8 cellular contexts compared by ENCODE assay signal in genomic region chr15:60916674-60917468, GRCh38.
DNase-seq lines count a peak whose midpoint lies in the region; ATAC-seq and TF ChIP-seq lines count a peak whose summit lies in the region.

No MANE protein-coding gene starts in this region.

- H3K4me1 ChIP-seq in neuronal stem cell (ENCODE audit: control insufficient read depth in 2 of 2, insufficient read depth in 1 of 2, low read depth in 1 of 2, low read length in 2 of 2) (peaks cover 2 to 5% of the 10 kb centered on the region in 2 donors), stomach (peaks cover 18 to 54% (median 34%) of the 10 kb centered on the region in 4 donors)

- H3K36me3 ChIP-seq in neuronal stem cell (replicated peaks in 1 of 2; ENCODE audit: control insufficient read depth in 2 of 2, insufficient read depth in 2 of 2, low read length in 2 of 2) = no peaks in the 10 kb centered on the region
- H3K36me3 ChIP-seq in stomach = no peaks in the 10 kb centered on the region

- no peak overlapping the region for H2BK5ac ChIP-seq in neuronal stem cell (ENCODE audit: low read length)

- H3K27me3 Mint-ChIP-seq in activated T-helper 17 cell treated with anti-CD3 and anti-CD28 coated beads, Interleukin-2, amount 50 U/mL, for 72 hours = no peaks in the 10 kb centered on the region

- no peak overlapping the region for H2AK5ac ChIP-seq in neuronal stem cell (ENCODE audit: low read depth, low read length)

- no peak overlapping the region for H3K9ac ChIP-seq in neuronal stem cell (ENCODE audit: low read depth, low read length, poor library complexity)

- no peak overlapping the region for H2BK12ac ChIP-seq in neuronal stem cell (ENCODE audit: low read length)

- no peak overlapping the region for H2BK120ac ChIP-seq in neuronal stem cell (ENCODE audit: low read depth, low read length)

- ATAC-seq in GM21526 (IDR thresholded peaks at IDR 0.05; ENCODE audit: low FRiP score, unreplicated experiment) = peak; percentile 71
- peak; percentile 92 for ATAC-seq in activated T-helper 17 cell treated with anti-CD3 and anti-CD28 coated beads, Interleukin-2, amount 50 U/mL, for 72 hours (replicated peaks)

- WGBS in neuronal stem cell (ENCODE audit: extremely low coverage in 2 of 2, insufficient read length in 2 of 2, insufficient replicate concordance in 1 of 2), 2 donors = no CpG with 5 or more reads among the region's 8 CpGs
- WGBS in stomach, 5 donors = 14 to 24% (median 20%) methylated on average over 7 to 8 of the region's 8 CpGs

- no peaks in the 10 kb centered on the region for H3K36me3 Mint-ChIP-seq in activated T-helper 17 cell treated with anti-CD3 and anti-CD28 coated beads, Interleukin-2, amount 50 U/mL, for 72 hours (ENCODE audit: low read depth)

- H3K4me1 Mint-ChIP-seq in activated T-helper 17 cell treated with anti-CD3 and anti-CD28 coated beads, Interleukin-2, amount 50 U/mL, for 72 hours = peaks cover 22% of the 10 kb centered on the region

- peak in 5 of 7 experiments; percentile 67 to 90 (median 81) for TF ChIP-seq CTCF in stomach (IDR thresholded peaks at IDR 0.05)

- in situ Hi-C loops in KBM-7 (cut with MboI; ENCODE audit: low pct_unique_long_range_greater_than_20kb, low sequenced_read_pairs) = no loop called here

- no peaks in the 10 kb centered on the region for H3K9me3 Mint-ChIP-seq in activated T-helper 17 cell treated with anti-CD3 and anti-CD28 coated beads, Interleukin-2, amount 50 U/mL, for 72 hours

- H4K91ac ChIP-seq in neuronal stem cell (ENCODE audit: low read depth, low read length, poor library complexity) = no peak overlapping the region

- H3K27ac Mint-ChIP-seq in activated T-helper 17 cell treated with anti-CD3 and anti-CD28 coated beads, Interleukin-2, amount 50 U/mL, for 72 hours = peak overlapping the region; percentile 25

- no peak for TF ChIP-seq EP300 in stomach (IDR thresholded peaks at IDR 0.05)

- H3K14ac ChIP-seq in neuronal stem cell (ENCODE audit: low read length) = no peak overlapping the region

- no peak overlapping the region for H3K4me3 ChIP-seq in neuronal stem cell (ENCODE audit: low read length in 2 of 2)
- H3K4me3 ChIP-seq in stomach = no peak overlapping the region

- H2BK15ac ChIP-seq in neuronal stem cell (ENCODE audit: low read length) = no peak overlapping the region

- peak overlapping the region; percentile 48 for H3K4me3 Mint-ChIP-seq in activated T-helper 17 cell treated with anti-CD3 and anti-CD28 coated beads, Interleukin-2, amount 50 U/mL, for 72 hours

- DNase-seq in D341Med (ENCODE audit: low spot score) = peak; percentile 81
- peak; percentile 81 for DNase-seq in KBM-7
- peak; percentile 66 for DNase-seq in RPMI7951 (ENCODE audit: low read depth)
- peak; percentile 82 for DNase-seq in fibroblast of the conjunctiva (ENCODE audit: low read depth)
- DNase-seq in neuronal stem cell (ENCODE audit: low spot score) = peak; percentile 78
- peak; percentile 81 for DNase-seq in stomach

- no peak for TF ChIP-seq POLR2A in stomach (IDR thresholded peaks at IDR 0.05)

- H3K4ac ChIP-seq in neuronal stem cell (ENCODE audit: low read length) = no peak overlapping the region

- intact Hi-C loops in stomach (cut with DNase I; ENCODE audit: low total_unique reads) = loop anchor here (10.0 kb wide), 1 partner anchor 332 kb away; no protein-coding TSS in a partner anchor

- H3K23ac ChIP-seq in neuronal stem cell (ENCODE audit: low read depth, low read length, poor library complexity) = no peak overlapping the region

- no peaks in the 10 kb centered on the region for H3K9me3 ChIP-seq in neuronal stem cell (replicated peaks in 1 of 2; ENCODE audit: control insufficient read depth in 2 of 2, insufficient read depth in 1 of 2, low read depth in 1 of 2, low read length in 2 of 2)
- no peaks in the 10 kb centered on the region for H3K9me3 ChIP-seq in stomach

- no peaks in the 10 kb centered on the region for H3K27me3 ChIP-seq in neuronal stem cell (ENCODE audit: control insufficient read depth in 3 of 3, insufficient read depth in 3 of 3, low read depth in 1 of 3, low read length in 3 of 3)
- H3K27me3 ChIP-seq in stomach = no peaks in the 10 kb centered on the region

- no peaks in the 10 kb centered on the region for H3K79me1 ChIP-seq in neuronal stem cell (ENCODE audit: low read depth, low read length)

- H4K8ac ChIP-seq in neuronal stem cell (ENCODE audit: low read depth, low read length) = no peak overlapping the region

- H2AFZ ChIP-seq in neuronal stem cell (ENCODE audit: low read length) = no peak overlapping the region

- no peak overlapping the region for H3K4me2 ChIP-seq in neuronal stem cell (ENCODE audit: insufficient read depth, low read length, poor library complexity, severe bottlenecking)

- H3K27ac ChIP-seq in neuronal stem cell (replicated peaks; ENCODE audit: low read length) (no peak overlapping the region), stomach (peak overlapping the region; percentile 12 to 81 (median 73))

- H3K18ac ChIP-seq in neuronal stem cell (ENCODE audit: low read length) = no peak overlapping the region
